8 cellular contexts compared by ENCODE assay signal in genomic region chr17:29621751-29622194, GRCh38. TPM values are rescaled to one million over a fixed set of nuclear protein-coding genes. Genes with fewer than 3 reads are reported as not detected.
A peak's percentile ranks its signal among the peaks of the same experiment; 100 is the strongest.
DNase-seq lines count a peak whose midpoint lies in the region; ATAC-seq and TF ChIP-seq lines count a peak whose summit lies in the region.

No MANE protein-coding gene starts in this region.

- H3K27ac Mint-ChIP-seq in T-helper 1 cell treated with Interleukin-12 subunit alpha and Interleukin-12 subunit beta and Interleukin-4 antibody, amounts not matched to agents 30 μg/mL and 1 μg/mL, for 36 hours: no peak overlapping the region
- no peak overlapping the region for H3K27ac Mint-ChIP-seq in activated CD8-positive, alpha-beta T cell treated with anti-CD3 and anti-CD28 coated beads, Interleukin-2, amount 10 ng/mL, durations not matched to agents 7 days and 5 days

- peak overlapping the region; percentile 69 for H3K4me3 ChIP-seq in iPS-18a (ENCODE audit: low read length)
- H3K4me3 ChIP-seq in suprapubic skin: peak overlapping the region; percentile 78

- no peak for ATAC-seq in activated CD8-positive, alpha-beta T cell treated with anti-CD3 and anti-CD28 coated beads, Interleukin-2, amount 10 ng/mL, durations not matched to agents 7 days and 5 days
- ATAC-seq in GM21367 (IDR thresholded peaks at IDR 0.05; ENCODE audit: unreplicated experiment): no peak
- no peak for ATAC-seq in HG02981 (IDR thresholded peaks at IDR 0.05; ENCODE audit: unreplicated experiment)
- ATAC-seq in GM21737 (IDR thresholded peaks at IDR 0.05; ENCODE audit: unreplicated experiment): no peak

- H3K36me3 Mint-ChIP-seq in T-helper 1 cell treated with Interleukin-12 subunit alpha and Interleukin-12 subunit beta and Interleukin-4 antibody, amounts not matched to agents 30 μg/mL and 1 μg/mL, for 36 hours (ENCODE audit: low read depth): peaks cover 7% of the 10 kb centered on the region
- peaks cover 16% of the 10 kb centered on the region for H3K36me3 Mint-ChIP-seq in activated CD8-positive, alpha-beta T cell treated with anti-CD3 and anti-CD28 coated beads, Interleukin-2, amount 10 ng/mL, durations not matched to agents 7 days and 5 days (ENCODE audit: low read depth)

- H3K4me1 Mint-ChIP-seq in T-helper 1 cell treated with Interleukin-12 subunit alpha and Interleukin-12 subunit beta and Interleukin-4 antibody, amounts not matched to agents 30 μg/mL and 1 μg/mL, for 36 hours (ENCODE audit: low read depth): peaks cover 34% of the 10 kb centered on the region
- peaks cover 68% of the 10 kb centered on the region for H3K4me1 Mint-ChIP-seq in activated CD8-positive, alpha-beta T cell treated with anti-CD3 and anti-CD28 coated beads, Interleukin-2, amount 10 ng/mL, durations not matched to agents 7 days and 5 days (ENCODE audit: low read depth)

- H3K4me1 ChIP-seq in iPS-18a (ENCODE audit: control insufficient read depth, low read depth, low read length): peaks cover 16% of the 10 kb centered on the region
- H3K4me1 ChIP-seq in suprapubic skin: peaks cover 37% of the 10 kb centered on the region

- TF ChIP-seq EP300 in suprapubic skin (IDR thresholded peaks at IDR 0.05): no peak

- H3K27me3 ChIP-seq in iPS-18a (ENCODE audit: control insufficient read depth, insufficient read depth, low read length) (peaks cover 75% of the 10 kb centered on the region), suprapubic skin (peaks cover 2% of the 10 kb centered on the region)

- POLR2A ChIA-PET in activated CD8-positive, alpha-beta T cell treated with anti-CD3 and anti-CD28 coated beads, Interleukin-2, amount 10 ng/mL, durations not matched to agents 7 days and 5 days (lab: Charles Lee): no interaction called here

- no peaks in the 10 kb centered on the region for H3K9me3 ChIP-seq in iPS-18a (ENCODE audit: control insufficient read depth, low read depth, low read length)
- no peaks in the 10 kb centered on the region for H3K9me3 ChIP-seq in suprapubic skin

- H3K27ac ChIP-seq in iPS-18a (ENCODE audit: low read length): no peak overlapping the region
- no peak overlapping the region for H3K27ac ChIP-seq in suprapubic skin

- H3K9ac ChIP-seq in iPS-18a (ENCODE audit: low read length): no peak overlapping the region

- DNase-seq in T-helper 1 cell (no peak), suprapubic skin (ENCODE audit: low spot score in 2 of 2) (no peak)
- no peak for DNase-seq in activated CD8-positive, alpha-beta T cell treated with anti-CD3 and anti-CD28 coated beads, Interleukin-2, amount 10 ng/mL, durations not matched to agents 7 days and 5 days

- peaks cover 15% of the 10 kb centered on the region for H3K27me3 Mint-ChIP-seq in T-helper 1 cell treated with Interleukin-12 subunit alpha and Interleukin-12 subunit beta and Interleukin-4 antibody, amounts not matched to agents 30 μg/mL and 1 μg/mL, for 36 hours (ENCODE audit: low read depth)
- H3K27me3 Mint-ChIP-seq in activated CD8-positive, alpha-beta T cell treated with anti-CD3 and anti-CD28 coated beads, Interleukin-2, amount 10 ng/mL, durations not matched to agents 7 days and 5 days (ENCODE audit: low read depth): peaks cover 3% of the 10 kb centered on the region

- no peak for TF ChIP-seq CTCF in suprapubic skin (IDR thresholded peaks at IDR 0.05)

- H3K4me3 Mint-ChIP-seq in T-helper 1 cell treated with Interleukin-12 subunit alpha and Interleukin-12 subunit beta and Interleukin-4 antibody, amounts not matched to agents 30 μg/mL and 1 μg/mL, for 36 hours: peak overlapping the region; percentile 75
- peak overlapping the region; percentile 78 for H3K4me3 Mint-ChIP-seq in activated CD8-positive, alpha-beta T cell treated with anti-CD3 and anti-CD28 coated beads, Interleukin-2, amount 10 ng/mL, durations not matched to agents 7 days and 5 days

- no peaks in the 10 kb centered on the region for H3K36me3 ChIP-seq in iPS-18a (ENCODE audit: control insufficient read depth, low read depth, low read length)
- H3K36me3 ChIP-seq in suprapubic skin: no peaks in the 10 kb centered on the region

- TF ChIP-seq POLR2A in suprapubic skin (IDR thresholded peaks at IDR 0.05): no peak

- CTCF ChIA-PET in activated CD8-positive, alpha-beta T cell treated with anti-CD3 and anti-CD28 coated beads, Interleukin-2, amount 10 ng/mL, durations not matched to agents 7 days and 5 days (lab: Charles Lee): interaction anchor here (0.9 to 3.9 kb wide), 4 partner anchors 8 to 309 kb away, joined by 3 to 19 read pairs (median 6); no protein-coding TSS in a partner anchor

- no peaks in the 10 kb centered on the region for H3K9me3 Mint-ChIP-seq in T-helper 1 cell treated with Interleukin-12 subunit alpha and Interleukin-12 subunit beta and Interleukin-4 antibody, amounts not matched to agents 30 μg/mL and 1 μg/mL, for 36 hours
- no peaks in the 10 kb centered on the region for H3K9me3 Mint-ChIP-seq in activated CD8-positive, alpha-beta T cell treated with anti-CD3 and anti-CD28 coated beads, Interleukin-2, amount 10 ng/mL, durations not matched to agents 7 days and 5 days (ENCODE audit: insufficient read depth)

- WGBS in suprapubic skin: 72% methylated on average over 3 of the region's 8 CpGs

RNA-seq across cellular contexts. Expression of gene CORO6, which starts 0.9 kb away (rescaled TPM):
- 1 to 10 TPM; 6.2 to 6.3 TPM for total RNA-seq in activated CD8-positive, alpha-beta T cell treated with anti-CD3 and anti-CD28 coated beads, Interleukin-2, amount 10 ng/mL, durations not matched to agents 7 days and 5 days
- 10 to 100 TPM in 1 of 4 donors, 1 to 10 TPM in 3; 1.4 to 13.7 (median 6.6) TPM for total RNA-seq in suprapubic skin

RNA-seq across cellular contexts. Expression of gene ANKRD13B, which starts 28.8 kb away (rescaled TPM):
- 10 to 100 TPM; 11.2 to 12.5 TPM for total RNA-seq in activated CD8-positive, alpha-beta T cell treated with anti-CD3 and anti-CD28 coated beads, Interleukin-2, amount 10 ng/mL, durations not matched to agents 7 days and 5 days
- 10 to 100 TPM in 3 of 4 donors, 1 to 10 TPM in 1; 9.0 to 16.5 (median 10.8) TPM for total RNA-seq in suprapubic skin

RNA-seq across cellular contexts. Expression of gene GIT1, which starts 32.3 kb away (rescaled TPM):
- 10 to 100 TPM; 72.7 to 75.1 TPM for total RNA-seq in activated CD8-positive, alpha-beta T cell treated with anti-CD3 and anti-CD28 coated beads, Interleukin-2, amount 10 ng/mL, durations not matched to agents 7 days and 5 days
- 100 to 1,000 TPM in 2 of 4 donors, 10 to 100 TPM in 2; 66.7 to 103 (median 90.4) TPM for total RNA-seq in suprapubic skin

RNA-seq across cellular contexts. Expression of gene TP53I13, which starts 53.3 kb away (rescaled TPM):
- 10 to 100 TPM; 96.7 to 97.9 TPM for total RNA-seq in activated CD8-positive, alpha-beta T cell treated with anti-CD3 and anti-CD28 coated beads, Interleukin-2, amount 10 ng/mL, durations not matched to agents 7 days and 5 days
- 10 to 100 TPM; 31.6 to 45.9 (median 40.3) TPM for total RNA-seq in suprapubic skin

RNA-seq across cellular contexts. Expression of gene ABHD15, which starts 54.9 kb away (rescaled TPM):
- 10 to 100 TPM; 21.1 to 21.7 TPM for total RNA-seq in activated CD8-positive, alpha-beta T cell treated with anti-CD3 and anti-CD28 coated beads, Interleukin-2, amount 10 ng/mL, durations not matched to agents 7 days and 5 days
- 10 to 100 TPM in 1 of 4 donors, 1 to 10 TPM in 3; 7.2 to 11.0 (median 7.9) TPM for total RNA-seq in suprapubic skin
